Comparison of ENCODE assay signal across 8 cellular contexts in genomic region chr1:150548324-150548631, GRCh38. TPM values are rescaled to one million over a fixed set of nuclear protein-coding genes. Genes with fewer than 3 reads are reported as not detected.
DNase-seq lines count a peak whose midpoint lies in the region; ATAC-seq and TF ChIP-seq lines count a peak whose summit lies in the region.

No MANE protein-coding gene starts in this region.

- H3K36me3 Mint-ChIP-seq in activated CD4-positive, alpha-beta memory T cell treated with anti-CD3 and anti-CD28 coated beads, Interleukin-2, amount 10 ng/mL, durations not matched to agents 7 days and 5 days (ENCODE audit: low read depth) = no peaks in the 10 kb centered on the region

- no peaks in the 10 kb centered on the region for H3K9me3 Mint-ChIP-seq in activated CD4-positive, alpha-beta memory T cell treated with anti-CD3 and anti-CD28 coated beads, Interleukin-2, amount 10 ng/mL, durations not matched to agents 7 days and 5 days

- TF ChIP-seq CTCF in HFF-Myc (IDR thresholded peaks at IDR 0.05; ENCODE audit: low read depth, low read length, missing control alignments) = no peak

- CTCF ChIA-PET in activated CD4-positive, alpha-beta memory T cell treated with anti-CD3 and anti-CD28 coated beads, Interleukin-2, amount 10 ng/mL, durations not matched to agents 7 days and 5 days (lab: Charles Lee) = interaction anchor here (0.7 to 3.6 kb wide), 4 partner anchors 12 to 183 kb away, joined by 3 to 21 read pairs (median 4); no protein-coding TSS in a partner anchor

- H3K36me3 ChIP-seq in skeletal muscle tissue (ENCODE audit: control insufficient read depth in 3 of 3, insufficient read depth in 3 of 3, low read length in 3 of 3) = no peaks in the 10 kb centered on the region

- peaks cover 10% of the 10 kb centered on the region for H3K4me1 ChIP-seq in right cardiac atrium (ENCODE audit: control insufficient read depth, insufficient read depth, low read length)
- peaks cover 33 to 48% (median 36%) of the 10 kb centered on the region in 3 donors for H3K4me1 ChIP-seq in skeletal muscle tissue (ENCODE audit: control insufficient read depth in 3 of 3, insufficient read depth in 3 of 3, low read length in 3 of 3)

- H3K4me3 Mint-ChIP-seq in activated CD4-positive, alpha-beta memory T cell treated with anti-CD3 and anti-CD28 coated beads, Interleukin-2, amount 10 ng/mL, durations not matched to agents 7 days and 5 days = peak overlapping the region; percentile 72

- 51% methylated on average over 4 of the region's 4 CpGs for WGBS in right cardiac atrium

- ATAC-seq in right cardiac atrium (no peak), GM21390 (IDR thresholded peaks at IDR 0.05; ENCODE audit: unreplicated experiment) (no peak), left colon (no peak)

- H3K9me3 ChIP-seq in right cardiac atrium (ENCODE audit: control insufficient read depth, low read length) = no peaks in the 10 kb centered on the region
- no peaks in the 10 kb centered on the region for H3K9me3 ChIP-seq in skeletal muscle tissue (ENCODE audit: control insufficient read depth in 3 of 3, low read length in 3 of 3)

- H3K4me3 ChIP-seq in HFF-Myc (replicated peaks; ENCODE audit: low read depth, low read length) (peak overlapping the region; percentile 42), right cardiac atrium (ENCODE audit: low read length) (peak overlapping the region; percentile 55), skeletal muscle tissue (ENCODE audit: low read length in 3 of 3) (peak overlapping the region; percentile 70 to 76 (median 73))

- H3K27ac ChIP-seq in right cardiac atrium (ENCODE audit: low read length) (peak overlapping the region; percentile 83), skeletal muscle tissue (ENCODE audit: low read depth, low read length) (peak overlapping the region; percentile 78)

- POLR2A ChIA-PET in activated CD4-positive, alpha-beta memory T cell treated with anti-CD3 and anti-CD28 coated beads, Interleukin-2, amount 10 ng/mL, durations not matched to agents 7 days and 5 days (lab: Charles Lee) = interaction anchor here (1.1 to 3.8 kb wide), 5 partner anchors 12 to 22 kb away, joined by 3 to 15 read pairs (median 5); no protein-coding TSS in a partner anchor

- H3K4me1 Mint-ChIP-seq in activated CD4-positive, alpha-beta memory T cell treated with anti-CD3 and anti-CD28 coated beads, Interleukin-2, amount 10 ng/mL, durations not matched to agents 7 days and 5 days = peaks cover 37% of the 10 kb centered on the region

- peak overlapping the region; percentile 76 to 87 (median 83) for H3K9ac ChIP-seq in skeletal muscle tissue (ENCODE audit: low read depth in 1 of 3, low read length in 3 of 3)

- intact Hi-C loops in right cardiac atrium (cut with DNase I) = no loop called here
- intact Hi-C loops in left colon (cut with DNase I, micrococcal nuclease) = no loop called here

- no peak for DNase-seq in HFF-Myc (ENCODE audit: extremely low read depth, low read depth)
- DNase-seq in activated CD4-positive, alpha-beta memory T cell treated with anti-CD3 and anti-CD28 coated beads, Interleukin-2, amount 10 ng/mL, durations not matched to agents 7 days and 5 days = no peak
- no peak for DNase-seq in right cardiac atrium
- no peak for DNase-seq in stimulated activated CD8-positive, alpha-beta memory T cell treated with anti-CD3 and anti-CD28 coated beads, Interleukin-4, amount 100 ng/mL, for 48 hours
- no peak for DNase-seq in HK-2 (ENCODE audit: unreplicated experiment)
- no peak for DNase-seq in left colon

- H3K27me3 Mint-ChIP-seq in activated CD4-positive, alpha-beta memory T cell treated with anti-CD3 and anti-CD28 coated beads, Interleukin-2, amount 10 ng/mL, durations not matched to agents 7 days and 5 days = peaks cover 25% of the 10 kb centered on the region

- H3K27me3 ChIP-seq in right cardiac atrium (ENCODE audit: control insufficient read depth, insufficient read depth) (no peaks in the 10 kb centered on the region), skeletal muscle tissue (ENCODE audit: control insufficient read depth in 3 of 3, insufficient read depth in 3 of 3, low read length in 3 of 3) (peaks cover 0 to 4% (median 0%) of the 10 kb centered on the region in 3 donors)

- no peak overlapping the region for H3K27ac Mint-ChIP-seq in activated CD4-positive, alpha-beta memory T cell treated with anti-CD3 and anti-CD28 coated beads, Interleukin-2, amount 10 ng/mL, durations not matched to agents 7 days and 5 days

RNA-seq across cellular contexts. Expression of gene ADAMTSL4, which starts 0.9 kb away (rescaled TPM):
- total RNA-seq in activated CD4-positive, alpha-beta memory T cell treated with anti-CD3 and anti-CD28 coated beads, Interleukin-2, amount 10 ng/mL, durations not matched to agents 7 days and 5 days = 1 to 10 TPM; 1.4 to 1.6 TPM
- total RNA-seq in right cardiac atrium = 10 to 100 TPM; 22.6 to 57.0 (median 37.2) TPM
- 26.3 TPM for polyA plus RNA-seq in right cardiac atrium
- 12.0 TPM for total RNA-seq in skeletal muscle tissue
- total RNA-seq in left colon = 1 to 10 TPM; 6.9 to 9.5 TPM

RNA-seq across cellular contexts. Expression of gene MCL1, which starts 31.1 kb away (rescaled TPM):
- 100 to 1,000 TPM; 470 to 472 TPM for total RNA-seq in activated CD4-positive, alpha-beta memory T cell treated with anti-CD3 and anti-CD28 coated beads, Interleukin-2, amount 10 ng/mL, durations not matched to agents 7 days and 5 days
- 100 to 1,000 TPM in 1 of 4 donors, 10 to 100 TPM in 3; 65.5 to 130 (median 80.2) TPM for total RNA-seq in right cardiac atrium
- 78.7 TPM for polyA plus RNA-seq in right cardiac atrium
- total RNA-seq in skeletal muscle tissue = 157 TPM
- total RNA-seq in left colon = 100 to 1,000 TPM; 263 TPM

RNA-seq across cellular contexts. Expression of gene FALEC, which starts 32.7 kb away (rescaled TPM):
- total RNA-seq in activated CD4-positive, alpha-beta memory T cell treated with anti-CD3 and anti-CD28 coated beads, Interleukin-2, amount 10 ng/mL, durations not matched to agents 7 days and 5 days = not detected
- total RNA-seq in right cardiac atrium (under 1 TPM in 2 of 4 donors, not detected in 2; 0.60 to 0.70 TPM), skeletal muscle tissue (not detected), left colon (not detected)
- polyA plus RNA-seq in right cardiac atrium = not detected

RNA-seq across cellular contexts. Expression of gene ECM1, which starts 40.4 kb away (rescaled TPM):
- 1 to 10 TPM; 2.4 to 3.8 TPM for total RNA-seq in activated CD4-positive, alpha-beta memory T cell treated with anti-CD3 and anti-CD28 coated beads, Interleukin-2, amount 10 ng/mL, durations not matched to agents 7 days and 5 days
- total RNA-seq in right cardiac atrium = 10 to 100 TPM; 25.5 to 46.8 (median 34.8) TPM
- polyA plus RNA-seq in right cardiac atrium = 24.1 TPM
- 0.52 TPM for total RNA-seq in skeletal muscle tissue
- total RNA-seq in left colon = 1 to 10 TPM; 6.3 to 9.1 TPM
